ENCODE assay signal across 9 cellular contexts in genomic region chr7:143615545-143615944, GRCh38. TPM values are rescaled to one million over a fixed set of nuclear protein-coding genes. Genes with fewer than 3 reads are reported as not detected.
DNase-seq lines count a peak whose midpoint lies in the region; ATAC-seq, FAIRE-seq and TF ChIP-seq lines count a peak whose summit lies in the region.
"Not testable (repeated sequence)": the region's sequence is repeated elsewhere in the genome, so short reads cannot be mapped to it uniquely, and the experiment has no call there.
"Had no signal": no experiment of that assay in that cellular context is flagged by ENCODE, and none has a peak within 500 bp of the region (broad histone marks: within the 10 kb centered on the region; RNA-seq: fewer than 3 reads in every experiment).

No MANE protein-coding gene starts in this region.

- CTCF ChIA-PET in A549 (lab: Yijun Ruan, JAX), result not testable (repeated sequence)

- H3K4me2 ChIP-seq in A549, result not testable (repeated sequence)

- H3K27me3 Mint-ChIP-seq in mesothelial cell of epicardium (ENCODE audit: low read depth), result not testable (repeated sequence)

- not testable (repeated sequence) for DNase-seq in A549 (ENCODE audit: low read depth in 1 of 2, low spot score in 1 of 2); mesothelial cell of epicardium (ENCODE audit: low spot score in 2 of 2, unreplicated experiment in 2 of 2)
- peak; percentile 1 for DNase-seq in LHCN-M2 (ENCODE audit: low read depth)
- peak; percentile 43 for DNase-seq in SK-MEL-5 (ENCODE audit: low read depth, low spot score)
- peak; percentile 0 for DNase-seq in cerebellar cortex (ENCODE audit: low spot score)
- DNase-seq in fibroblast of villous mesenchyme (ENCODE audit: low read depth), result peak; percentile 0
- DNase-seq in small intestine, result peak; percentile 67

- not testable (repeated sequence) for H3K9me3 Mint-ChIP-seq in mesothelial cell of epicardium

- not testable (repeated sequence) for H3K4me1 ChIP-seq in A549; small intestine (ENCODE audit: control insufficient read depth in 2 of 2, insufficient read depth in 1 of 2, low read depth in 1 of 2, low read length in 1 of 2)

- POLR2A ChIA-PET in A549 (lab: Yijun Ruan, JAX), result not testable (repeated sequence)

- not testable (repeated sequence) for H3K27ac Mint-ChIP-seq in mesothelial cell of epicardium

- H3K36me3 Mint-ChIP-seq in mesothelial cell of epicardium, result not testable (repeated sequence)

- H3K36me3 ChIP-seq in small intestine (ENCODE audit: control insufficient read depth in 2 of 2, insufficient read depth in 2 of 2, low read length in 2 of 2), result not testable (repeated sequence)

- TF ChIP-seq CTCF in A549 (IDR thresholded peaks at IDR 0.05), result not testable (repeated sequence)
- peak; percentile 21 for TF ChIP-seq CTCF in GM12873 (IDR thresholded peaks at IDR 0.05; ENCODE audit: insufficient read depth, low read depth, low read length, missing control alignments)
- TF ChIP-seq CTCF in fibroblast of villous mesenchyme (IDR thresholded peaks at IDR 0.05; ENCODE audit: insufficient read depth, low read depth, low read length), result peak; percentile 24
- peak; percentile 21 for TF ChIP-seq CTCF in mesothelial cell of epicardium (IDR thresholded peaks at IDR 0.05; ENCODE audit: unreplicated experiment)

- H3K27me3 ChIP-seq in small intestine (ENCODE audit: control insufficient read depth in 2 of 2, insufficient read depth in 2 of 2, low read length in 2 of 2), result not testable (repeated sequence)

- H3K27ac ChIP-seq in A549; small intestine (ENCODE audit: low read depth in 1 of 2, low read length in 1 of 2): not testable (repeated sequence)

- TF ChIP-seq EP300 in A549 (IDR thresholded peaks at IDR 0.05), result not testable (repeated sequence)

- TF ChIP-seq POLR2A in A549 (IDR thresholded peaks at IDR 0.05; ENCODE audit: low read length), result not testable (repeated sequence)

- not testable (repeated sequence) for H3K9me3 ChIP-seq in A549; small intestine (ENCODE audit: control insufficient read depth, low read depth)

- not testable (repeated sequence) for H3K4me3 ChIP-seq in A549; fibroblast of villous mesenchyme (ENCODE audit: low read depth, low read length); small intestine (ENCODE audit: low read depth in 1 of 2, low read length in 2 of 2)

- peak; percentile 41 to 51; a peak in 4 of 6 replicates for ATAC-seq in A549

- in situ Hi-C loops in SK-MEL-5 (cut with HindIII; ENCODE audit: low pct_unique_long_range_greater_than_20kb, low sequenced_read_pairs), result not testable (repeated sequence)

- not testable (repeated sequence) for TF ChIP-seq RAD21 in A549 (conservative IDR thresholded peaks at IDR 0.05 in 1 of 2, IDR thresholded peaks at IDR 0.05 in 1 of 2)

- H3K4me3 Mint-ChIP-seq in mesothelial cell of epicardium, result not testable (repeated sequence)

- not testable (repeated sequence) for FAIRE-seq in A549 (lab: Jason Lieb, UNC); small intestine (lab: Jason Lieb, UNC)

- H3K4me1 Mint-ChIP-seq in mesothelial cell of epicardium, result not testable (repeated sequence)

- WGBS in A549 (ENCODE audit: missing lambda C conversion rate), result 58% methylated on average over 4 of the region's 6 CpGs
- WGBS in small intestine, 3 donors, result 12 to 54% (median 34%) methylated on average over 2 to 3 of the region's 6 CpGs

RNA-seq across cellular contexts. Expression of gene TCAF2, which starts 5.2 kb away (rescaled TPM):
- polyA plus RNA-seq in A549 (2011; rRNA removed) (0.18 and 0.19 TPM in 2 replicates), A549 (2017; fragmentation: RNase III; extraction: RNeasy Plus Mini Kit Qiagen cat#74134 plus additional on column Dnase treatment) (0.06 to 0.11 TPM (median 0.08 TPM) in 3 replicates), small intestine (under 1 TPM; 0.22 to 0.87 (median 0.54) TPM)
- polyA plus RNA-seq in A549 (2012; cell fraction: cytosol; rRNA removed), result 0.05 and 0.07 TPM in 2 replicates
- 0.10 and 0.11 TPM in 2 replicates for polyA plus RNA-seq in A549 (2012; cell fraction: nucleus; rRNA removed)
- polyA minus RNA-seq in A549 (2011; rRNA and poly(A)+ RNA removed), result 0.24 and 0.58 TPM in 2 replicates
- total RNA-seq in LHCN-M2 (2014; rRNA removed) (10.1 and 11.4 TPM in 2 replicates), fibroblast of villous mesenchyme (0.64 and 1.3 TPM in 2 replicates), mesothelial cell of epicardium (1.6 to 1.9 TPM (median 1.7 TPM) in 3 replicates)
- 4.7 TPM for polyA plus RNA-seq in LHCN-M2 (2012)
- total RNA-seq in SK-MEL-5 (2014; rRNA removed; shearing (Covaris generic)), result 0.19 and 0.50 TPM in 2 replicates
- polyA plus RNA-seq in SK-MEL-5 (2015; cell fraction: cytosol; rRNA removed), result 0.25 and 0.62 TPM in 2 replicates
- 0.31 and 1.0 TPM in 2 replicates for polyA plus RNA-seq in SK-MEL-5 (2015; cell fraction: nucleus; rRNA removed)

RNA-seq across cellular contexts. Expression of gene CTAGE15, which starts 43.9 kb away (rescaled TPM):
- not detected in 2 replicates for polyA plus RNA-seq in A549 (2011; rRNA removed)
- not detected in 2 replicates for polyA plus RNA-seq in A549 (2012; cell fraction: cytosol; rRNA removed)
- polyA plus RNA-seq in A549 (2012; cell fraction: nucleus; rRNA removed), result not detected in 2 replicates
- polyA plus RNA-seq in A549 (2017; fragmentation: RNase III; extraction: RNeasy Plus Mini Kit Qiagen cat#74134 plus additional on column Dnase treatment), result not detected in 3 replicates
- polyA minus RNA-seq in A549 (2011; rRNA and poly(A)+ RNA removed), result 0.08 and 0.10 TPM in 2 replicates
- total RNA-seq in LHCN-M2 (2014; rRNA removed), result 0.46 and 0.71 TPM in 2 replicates
- polyA plus RNA-seq in LHCN-M2 (2012), result 0.21 TPM
- total RNA-seq in SK-MEL-5 (2014; rRNA removed; shearing (Covaris generic)), result not detected in 2 replicates
- not detected in 2 replicates for polyA plus RNA-seq in SK-MEL-5 (2015; cell fraction: cytosol; rRNA removed)
- polyA plus RNA-seq in SK-MEL-5 (2015; cell fraction: nucleus; rRNA removed), result not detected in 2 replicates
- total RNA-seq in fibroblast of villous mesenchyme, result under 0.01 TPM in 1 of 2 replicates, not detected in the other
- 1.3 to 1.6 TPM (median 1.4 TPM) in 3 replicates for total RNA-seq in mesothelial cell of epicardium
- polyA plus RNA-seq in small intestine, result under 1 TPM; 0.33 to 0.89 (median 0.54) TPM
- polyA plus RNA-seq: CD14-positive monocyte had no signal
